In genomic region chr9:71504636-71505035, GRCh38 we compare ENCODE assay signal across 20 cellular contexts.
A peak's percentile ranks its signal among the peaks of the same experiment; 100 is the strongest.
DNase-seq lines count a peak whose midpoint lies in the region; ATAC-seq and TF ChIP-seq lines count a peak whose summit lies in the region.
"Had no signal": no experiment of that assay in that cellular context is flagged by ENCODE, and none has a peak within 500 bp of the region (broad histone marks: within the 10 kb centered on the region; RNA-seq: fewer than 3 reads in every experiment).

No MANE protein-coding gene starts in this region.

- ATAC-seq in esophagus mucosa, result peak; percentile 51
- ATAC-seq in HG03521 (IDR thresholded peaks at IDR 0.05; ENCODE audit: unreplicated experiment), result no peak
- ATAC-seq in HG02884 (IDR thresholded peaks at IDR 0.05; ENCODE audit: unreplicated experiment), result no peak
- ATAC-seq: Panc1 had no signal

- H3K36me3 Mint-ChIP-seq in HFFc6 (ENCODE audit: low read depth) (no peaks in the 10 kb centered on the region), Calu3 (ENCODE audit: insufficient read depth, unreplicated experiment) (no peaks in the 10 kb centered on the region)
- H3K36me3 Mint-ChIP-seq: IgD-negative memory B cell had no signal

- DNase-seq in HFFc6, result peak; percentile 0
- DNase-seq in RWPE1 (ENCODE audit: low spot score), result peak; percentile 18
- DNase-seq in kidney tubule cell (ENCODE audit: low spot score), result peak; percentile 82
- no peak for DNase-seq in NCI-H2227 treated with DMSO at 0.1 percent for 48 hours (lab: John Stamatoyannopoulos, UW)
- DNase-seq in Calu3, result no peak
- DNase-seq: CD4-positive, alpha-beta T cell; DMS53; Kasumi-1; NCI-H1417 treated with DMSO at 0.1 percent for 48 hours; NCI-H1930; NCI-H2171; NCI-H510A; SHP77; SK-N-SH had no signal

- CTCF ChIA-PET in RWPE1 (lab: Yijun Ruan, JAX), result interaction anchor here (0.6 kb wide), 1 partner anchor 13 kb away, joined by 3 read pairs; no protein-coding TSS in a partner anchor
- CTCF ChIA-PET in Calu3 (lab: Charles Lee), result interaction anchor here (1.0 kb wide), 1 partner anchor 14 kb away, joined by 3 read pairs; no protein-coding TSS in a partner anchor

- TF ChIP-seq CTCF in HFFc6 (IDR thresholded peaks at IDR 0.05) (no peak), RWPE1 (conservative IDR thresholded peaks at IDR 0.05; ENCODE audit: low read depth) (no peak), Calu3 (IDR thresholded peaks at IDR 0.05; ENCODE audit: unreplicated experiment) (no peak)

- H3K27me3 Mint-ChIP-seq in HFFc6 (ENCODE audit: insufficient read depth) (no peaks in the 10 kb centered on the region), Calu3 (ENCODE audit: unreplicated experiment) (no peaks in the 10 kb centered on the region)
- H3K27me3 Mint-ChIP-seq: IgD-negative memory B cell had no signal

- H3K9me3 Mint-ChIP-seq in HFFc6 (no peaks in the 10 kb centered on the region), Calu3 (ENCODE audit: low read depth, unreplicated experiment) (no peaks in the 10 kb centered on the region)

- BruUV-seq in Calu3 (replicated peaks; lab: Mats Ljungman, UMichigan), result no TSS peak

- H3K4me3 Mint-ChIP-seq in HFFc6 (no peak overlapping the region), Calu3 (ENCODE audit: low read depth, unreplicated experiment) (no peak overlapping the region)
- H3K4me3 Mint-ChIP-seq: B cell; CD4-positive, alpha-beta T cell; IgD-negative memory B cell had no signal

- intact Hi-C loops in Calu3 (cut with micrococcal nuclease; ENCODE audit: unreplicated experiment), result loop anchor here (5.0 kb wide), 1 partner anchor 103 kb away; no protein-coding TSS in a partner anchor

- POLR2A ChIA-PET in RWPE1 (lab: Yijun Ruan, JAX; ENCODE audit: low non-redundant PET), result no interaction called here

- H3K27ac Mint-ChIP-seq in HFFc6, result no peak overlapping the region
- H3K27ac Mint-ChIP-seq in Calu3 (ENCODE audit: unreplicated experiment), result no peak overlapping the region
- H3K27ac Mint-ChIP-seq: B cell; CD4-positive, alpha-beta T cell; IgD-negative memory B cell had no signal

- H3K4me1 Mint-ChIP-seq in HFFc6 (ENCODE audit: low read depth) (no peaks in the 10 kb centered on the region), Calu3 (ENCODE audit: low read depth, unreplicated experiment) (peaks cover 17% of the 10 kb centered on the region)
- H3K4me1 Mint-ChIP-seq: B cell, IgD-negative memory B cell had no signal

- H3K27ac ChIP-seq in RWPE1, result no peak overlapping the region

Comparison
In these comparisons a context has a peak if more than half of its experiments do, and no peak if none do; other contexts are left out.
1. DNase-seq: peak in HFFc6 (single experiment), RWPE1 (single experiment) and kidney tubule cell (single experiment); none in NCI-H2227 treated with DMSO at 0.1 percent for 48 hours (single experiment) and Calu3 (single experiment).